8 cellular contexts compared by ENCODE assay signal in the genomic region with DNA sequence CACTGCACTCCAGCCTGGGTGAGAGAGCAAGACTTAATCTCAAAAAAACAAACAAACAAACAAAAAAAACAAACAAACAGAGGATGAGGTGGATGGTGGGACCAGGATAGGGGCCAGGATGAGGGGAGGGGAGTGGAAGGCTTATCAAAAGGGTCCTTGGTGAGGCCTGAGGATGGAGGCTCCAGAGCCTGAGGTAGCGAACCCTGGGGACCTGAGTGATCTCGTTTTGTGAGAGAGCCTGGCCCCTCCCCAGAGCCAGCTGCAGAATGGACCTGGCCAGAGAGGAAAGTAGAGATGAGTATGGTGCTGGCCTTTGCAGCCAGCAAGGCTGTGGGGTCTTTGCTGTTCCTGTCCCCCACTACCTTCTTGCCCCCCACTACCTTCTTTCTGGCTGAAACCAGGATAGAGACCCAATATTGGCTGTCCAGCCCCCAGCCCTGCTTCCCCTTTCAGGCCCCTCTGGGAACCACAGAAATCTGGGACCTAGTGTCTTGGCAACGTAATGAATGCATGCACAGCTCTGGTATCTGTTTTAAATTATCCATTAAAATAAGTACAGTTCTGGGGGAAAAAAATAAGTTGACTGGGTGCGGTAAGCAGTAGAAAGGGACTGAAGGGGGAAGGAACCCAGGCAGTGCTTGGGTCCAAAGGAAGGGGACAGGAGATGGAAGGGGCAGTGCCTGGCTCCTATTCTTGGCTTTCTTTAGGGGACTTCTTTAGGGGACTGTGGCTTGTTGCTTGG. TPM values are rescaled to one million over a fixed set of nuclear protein-coding genes. Genes with fewer than 3 reads are reported as not detected.
DNase-seq lines count a peak whose midpoint lies in the region; ATAC-seq and TF ChIP-seq lines count a peak whose summit lies in the region.

No MANE protein-coding gene starts in this region.

- TF ChIP-seq CTCF in body of pancreas (IDR thresholded peaks at IDR 0.05) (no peak), lung (IDR thresholded peaks at IDR 0.05; ENCODE audit: control extremely low read depth, extremely low read depth) (no peak)

- DNase-seq in activated CD4-positive, alpha-beta T cell treated with anti-CD3 and anti-CD28 coated beads, Interleukin-2, amount 10 ng/mL, durations not matched to agents 24 days and 14 days = no peak
- DNase-seq in activated CD4-positive, alpha-beta T cell treated with anti-CD3 and anti-CD28 coated beads for 4 hours = no peak
- DNase-seq in body of pancreas (no peak), lung (ENCODE audit: low spot score) (no peak), NCI-H226 (no peak), DMS153 treated with DMSO at 0.1 percent for 48 hours (lab: John Stamatoyannopoulos, UW; ENCODE audit: unreplicated experiment) (no peak)

- TF ChIP-seq POLR2A in body of pancreas (IDR thresholded peaks at IDR 0.05) = no peak

- H3K27ac Mint-ChIP-seq in activated CD4-positive, alpha-beta T cell treated with anti-CD3 and anti-CD28 coated beads, Interleukin-2, amount 10 ng/mL, durations not matched to agents 24 days and 14 days = peak overlapping the region; percentile 81

- H3K4me3 Mint-ChIP-seq in activated CD4-positive, alpha-beta T cell treated with anti-CD3 and anti-CD28 coated beads, Interleukin-2, amount 10 ng/mL, durations not matched to agents 24 days and 14 days = peak overlapping the region; percentile 92

- H3K36me3 Mint-ChIP-seq in activated CD4-positive, alpha-beta T cell treated with anti-CD3 and anti-CD28 coated beads, Interleukin-2, amount 10 ng/mL, durations not matched to agents 24 days and 14 days (ENCODE audit: low read depth) = peaks cover 6% of the 10 kb centered on the region

- H3K27me3 ChIP-seq in body of pancreas (no peaks in the 10 kb centered on the region), lung (ENCODE audit: control insufficient read depth, insufficient read depth) (no peaks in the 10 kb centered on the region)

- WGBS in body of pancreas, 2 donors = 48 to 53% methylated on average over 4 of the region's 4 CpGs
- WGBS in lung, 2 donors = 60 to 85% methylated on average over 4 of the region's 4 CpGs

- H3K27ac ChIP-seq in body of pancreas = peak overlapping the region; percentile 13 to 96 (median 92)
- peak overlapping the region; percentile 68 to 96 for H3K27ac ChIP-seq in lung (ENCODE audit: low read depth in 1 of 2, low read length in 1 of 2)
- peak overlapping the region; percentile 96 for H3K27ac ChIP-seq in temporal lobe (ENCODE audit: low read depth, low read length)

- H3K4me3 ChIP-seq in body of pancreas = no peak overlapping the region
- no peak overlapping the region for H3K4me3 ChIP-seq in lung

- H3K4me1 Mint-ChIP-seq in activated CD4-positive, alpha-beta T cell treated with anti-CD3 and anti-CD28 coated beads, Interleukin-2, amount 10 ng/mL, durations not matched to agents 24 days and 14 days = peaks cover 30% of the 10 kb centered on the region

- no peaks in the 10 kb centered on the region for H3K36me3 ChIP-seq in body of pancreas (replicated peaks in 1 of 2; ENCODE audit: insufficient read depth in 1 of 2, low read depth in 2 of 2)
- H3K36me3 ChIP-seq in lung (ENCODE audit: control insufficient read depth in 2 of 2, insufficient read depth in 2 of 2, low read length in 2 of 2) = no peaks in the 10 kb centered on the region

- H3K27me3 Mint-ChIP-seq in activated CD4-positive, alpha-beta T cell treated with anti-CD3 and anti-CD28 coated beads, Interleukin-2, amount 10 ng/mL, durations not matched to agents 24 days and 14 days = peaks cover 45% of the 10 kb centered on the region

- peaks cover 31% of the 10 kb centered on the region for H3K4me1 ChIP-seq in body of pancreas
- peaks cover 3 to 8% of the 10 kb centered on the region in 2 donors for H3K4me1 ChIP-seq in lung (ENCODE audit: control insufficient read depth in 2 of 2, insufficient read depth in 2 of 2, low read length in 2 of 2)

- H3K9me3 ChIP-seq in body of pancreas (no peaks in the 10 kb centered on the region), lung (ENCODE audit: control insufficient read depth in 2 of 2, insufficient read depth in 1 of 2, low read length in 1 of 2) (no peaks in the 10 kb centered on the region)

- H3K9me3 Mint-ChIP-seq in activated CD4-positive, alpha-beta T cell treated with anti-CD3 and anti-CD28 coated beads, Interleukin-2, amount 10 ng/mL, durations not matched to agents 24 days and 14 days = no peaks in the 10 kb centered on the region

- ATAC-seq in body of pancreas = no peak
- no peak for ATAC-seq in lung (ENCODE audit: insufficient read depth, low FRiP score)
- no peak for ATAC-seq in HG03342 (IDR thresholded peaks at IDR 0.05; ENCODE audit: unreplicated experiment)

- intact Hi-C loops in activated CD4-positive, alpha-beta T cell treated with anti-CD3 and anti-CD28 coated beads, Interleukin-2, amount 10 ng/mL, durations not matched to agents 24 days and 14 days (cut with micrococcal nuclease) = loop anchor here (1.0 to 5.0 kb wide), 4 partner anchors 7 to 389 kb away; a partner anchor contains a TSS
- intact Hi-C loops in body of pancreas (cut with DNase I) = no loop called here

RNA-seq across cellular contexts. Expression of a gene that starts 1.1 kb away (rescaled TPM):
- 105 and 110 TPM in 2 replicates for total RNA-seq in activated CD4-positive, alpha-beta T cell treated with anti-CD3 and anti-CD28 coated beads, Interleukin-2, amount 10 ng/mL, durations not matched to agents 24 days and 14 days
- 100 to 1,000 TPM; 152 to 186 TPM for total RNA-seq in body of pancreas
- total RNA-seq in lung = 100 to 1,000 TPM; 182 to 547 TPM
- 100 to 1,000 TPM; 163 to 205 TPM for polyA plus RNA-seq in lung
- 20.4 TPM for total RNA-seq in temporal lobe

RNA-seq across cellular contexts. Expression of a gene that starts 31.2 kb away (rescaled TPM):
- total RNA-seq in activated CD4-positive, alpha-beta T cell treated with anti-CD3 and anti-CD28 coated beads, Interleukin-2, amount 10 ng/mL, durations not matched to agents 24 days and 14 days = 0.24 and 0.84 TPM in 2 replicates
- 1 to 10 TPM in 1 of 2 donors, under 1 TPM in 1; 0.99 to 4.7 TPM for total RNA-seq in body of pancreas
- 1 to 10 TPM; 1.1 to 8.1 TPM for total RNA-seq in lung
- under 1 TPM; 0.26 to 1.00 TPM for polyA plus RNA-seq in lung
- 44.0 TPM for total RNA-seq in temporal lobe

RNA-seq across cellular contexts. Expression of a gene that starts 40.0 kb away (rescaled TPM):
- 12.1 and 12.7 TPM in 2 replicates for total RNA-seq in activated CD4-positive, alpha-beta T cell treated with anti-CD3 and anti-CD28 coated beads, Interleukin-2, amount 10 ng/mL, durations not matched to agents 24 days and 14 days
- total RNA-seq in body of pancreas (10 to 100 TPM in 1 of 2 donors, 1 to 10 TPM in 1; 2.6 to 11.9 TPM), lung (10 to 100 TPM; 22.7 to 46.9 TPM), temporal lobe (24.8 TPM)
- 10 to 100 TPM; 26.9 to 54.9 TPM for polyA plus RNA-seq in lung

RNA-seq across cellular contexts. Expression of a gene that starts 52.5 kb away (rescaled TPM):
- total RNA-seq in activated CD4-positive, alpha-beta T cell treated with anti-CD3 and anti-CD28 coated beads, Interleukin-2, amount 10 ng/mL, durations not matched to agents 24 days and 14 days = not detected in 2 replicates
- 10 to 100 TPM; 31.3 to 66.7 TPM for total RNA-seq in body of pancreas
- 10 to 100 TPM; 62.7 to 75.2 TPM for total RNA-seq in lung
- polyA plus RNA-seq in lung = 100 to 1,000 TPM in 1 of 2 donors, 10 to 100 TPM in 1; 99.2 to 156 TPM
- total RNA-seq in temporal lobe = not detected

RNA-seq across cellular contexts. Expression of a gene that starts 58.9 kb away (rescaled TPM):
- 69.9 and 73.0 TPM in 2 replicates for total RNA-seq in activated CD4-positive, alpha-beta T cell treated with anti-CD3 and anti-CD28 coated beads, Interleukin-2, amount 10 ng/mL, durations not matched to agents 24 days and 14 days
- 10 to 100 TPM; 44.2 to 47.5 TPM for total RNA-seq in body of pancreas
- 10 to 100 TPM; 71.2 to 71.5 TPM for total RNA-seq in lung
- 100 to 1,000 TPM; 135 to 143 TPM for polyA plus RNA-seq in lung
- 37.9 TPM for total RNA-seq in temporal lobe
